ENCODE assay signal across 8 cellular contexts in genomic region chr16:276360-277077, GRCh38. TPM values are rescaled to one million over a fixed set of nuclear protein-coding genes. Genes with fewer than 3 reads are reported as not detected.
DNase-seq lines count a peak whose midpoint lies in the region; ATAC-seq and TF ChIP-seq lines count a peak whose summit lies in the region.
"Had no signal": no experiment of that assay in that cellular context is flagged by ENCODE, and none has a peak within 500 bp of the region (broad histone marks: within the 10 kb centered on the region; RNA-seq: fewer than 3 reads in every experiment).

No MANE protein-coding gene starts in this region.

- BruUV-seq in Calu3 (replicated peaks; lab: Mats Ljungman, UMichigan): no TSS peak

- H3K4me3 Mint-ChIP-seq in Calu3 (ENCODE audit: low read depth, unreplicated experiment) (peak overlapping the region; percentile 50), brain (peak overlapping the region; percentile 64 to 79 (median 74)), natural killer cell (peak overlapping the region; percentile 67)

- H3K4me1 Mint-ChIP-seq in Calu3 (ENCODE audit: low read depth, unreplicated experiment) (peaks cover 9% of the 10 kb centered on the region), brain (peaks cover 5% of the 10 kb centered on the region), natural killer cell (peaks cover 6 to 15% of the 10 kb centered on the region in 2 donors)

- H3K27me3 ChIP-seq in adrenal gland: peaks cover 19% of the 10 kb centered on the region

- 66 to 85% (median 83%) methylated on average over 14 to 22 of the region's 22 CpGs for WGBS in adrenal gland, 4 donors

- peaks cover 41% of the 10 kb centered on the region for H3K27me3 Mint-ChIP-seq in Calu3 (ENCODE audit: unreplicated experiment)
- peaks cover 52% of the 10 kb centered on the region for H3K27me3 Mint-ChIP-seq in brain
- peaks cover 0 to 19% of the 10 kb centered on the region in 2 donors for H3K27me3 Mint-ChIP-seq in natural killer cell (ENCODE audit: low read depth in 2 of 2)

- peak overlapping the region in 1 of 5 donors; percentile 17 for H3K27ac ChIP-seq in adrenal gland
- H3K27ac ChIP-seq: colonic mucosa had no signal

- CTCF ChIA-PET in Calu3 (lab: Charles Lee): interaction anchor here (0.6 kb wide), 1 partner anchor 10 kb away, joined by 3 read pairs; no protein-coding TSS in a partner anchor

- no peak overlapping the region for H3K4me3 ChIP-seq in adrenal gland
- H3K4me3 ChIP-seq: colonic mucosa had no signal

- DNase-seq in Calu3 (no peak), natural killer cell (no peak), NCI-H2227 (lab: John Stamatoyannopoulos, UW; ENCODE audit: unreplicated experiment) (no peak), adrenal gland (no peak), iPS-NIHi7 (ENCODE audit: extremely low spot score) (no peak)
- DNase-seq: colonic mucosa, NCI-H446 had no signal

- H3K9me3 ChIP-seq in adrenal gland (replicated peaks in 1 of 3): no peaks in the 10 kb centered on the region
- H3K9me3 ChIP-seq: colonic mucosa had no signal

- H3K36me3 Mint-ChIP-seq in Calu3 (ENCODE audit: insufficient read depth, unreplicated experiment): peaks cover 4% of the 10 kb centered on the region
- H3K36me3 Mint-ChIP-seq in brain: no peaks in the 10 kb centered on the region
- H3K36me3 Mint-ChIP-seq in natural killer cell: no peaks in the 10 kb centered on the region

- TF ChIP-seq POLR2A in adrenal gland (IDR thresholded peaks at IDR 0.05): no peak

- peaks cover 0 to 10% of the 10 kb centered on the region in 2 donors for H3K4me1 ChIP-seq in adrenal gland (replicated peaks in 1 of 2)
- H3K4me1 ChIP-seq: colonic mucosa had no signal

- H3K36me3 ChIP-seq in adrenal gland (replicated peaks in 1 of 2): no peaks in the 10 kb centered on the region
- H3K36me3 ChIP-seq: colonic mucosa had no signal

- intact Hi-C loops in Calu3 (cut with micrococcal nuclease; ENCODE audit: unreplicated experiment) (no loop called here), natural killer cell (cut with micrococcal nuclease) (no loop called here), adrenal gland (cut with DNase I) (no loop called here)

- no peak for ATAC-seq in natural killer cell

- H3K27ac Mint-ChIP-seq in Calu3 (ENCODE audit: unreplicated experiment) (no peak overlapping the region), brain (peak overlapping the region in 3 of 5 experiments; percentile 51 to 75 (median 74)), natural killer cell (no peak overlapping the region)

- H3K9me3 Mint-ChIP-seq in Calu3 (ENCODE audit: low read depth, unreplicated experiment) (no peaks in the 10 kb centered on the region), brain (peaks cover 0 to 3% (median 0%) of the 10 kb centered on the region in 5 experiments), natural killer cell (no peaks in the 10 kb centered on the region)

- TF ChIP-seq CTCF in Calu3 (IDR thresholded peaks at IDR 0.05; ENCODE audit: unreplicated experiment): no peak
- TF ChIP-seq CTCF in brain (conservative IDR thresholded peaks at IDR 0.05): no peak
- TF ChIP-seq CTCF in natural killer cell (IDR thresholded peaks at IDR 0.05): no peak
- no peak for TF ChIP-seq CTCF in adrenal gland (IDR thresholded peaks at IDR 0.05)

RNA-seq across cellular contexts. Expression of gene RGS11, which starts 0.8 kb away (rescaled TPM):
- 0.85 and 1.7 TPM in 2 replicates for total RNA-seq in Calu3 (2022)
- 8.3 TPM for polyA plus RNA-seq in brain (ENCODE audit: insufficient read depth, low read depth, low replicate concordance)
- total RNA-seq in natural killer cell: under 1 TPM in 1 of 3 donors, not detected in 2; 0.25 TPM
- total RNA-seq in adrenal gland: 10 to 100 TPM in 1 of 8 donors, 1 to 10 TPM in 7; 2.1 to 51.1 (median 6.1) TPM
- 10 to 100 TPM in 2 of 3 donors, 1 to 10 TPM in 1; 1.4 to 98.6 (median 34.9) TPM for polyA plus RNA-seq in adrenal gland

RNA-seq across cellular contexts. Expression of gene ARHGDIG, which starts 3.9 kb away (rescaled TPM):
- total RNA-seq in Calu3 (2022): 0.29 TPM in 1 of 2 replicates, not detected in the other
- polyA plus RNA-seq in brain (ENCODE audit: insufficient read depth, low read depth, low replicate concordance): 83.1 TPM
- 1 to 10 TPM in 1 of 3 donors, under 1 TPM in 1, not detected in 1; 0.49 to 1.4 TPM for total RNA-seq in natural killer cell
- total RNA-seq in adrenal gland: 1 to 10 TPM in 1 of 8 donors, under 1 TPM in 4, not detected in 3; 0.23 to 1.6 (median 0.41) TPM
- 1 to 10 TPM in 2 of 3 donors, under 1 TPM in 1; 0.40 to 3.5 (median 1.3) TPM for polyA plus RNA-seq in adrenal gland

RNA-seq across cellular contexts. Expression of gene PDIA2, which starts 6.4 kb away (rescaled TPM):
- total RNA-seq in Calu3 (2022) (0.71 TPM in 1 of 2 replicates, not detected in the other), natural killer cell (not detected), adrenal gland (under 1 TPM in 5 of 8 donors, not detected in 3; 0.28 to 0.95 (median 0.39) TPM)
- polyA plus RNA-seq in brain (ENCODE audit: insufficient read depth, low read depth, low replicate concordance) (8.3 TPM), adrenal gland (1 to 10 TPM in 2 of 3 donors, not detected in 1; 2.6 to 9.7 TPM)

RNA-seq across cellular contexts. Expression of gene FAM234A, which starts 41.9 kb away (rescaled TPM):
- total RNA-seq in Calu3 (2022) (118 and 130 TPM in 2 replicates), natural killer cell (10 to 100 TPM; 32.4 to 42.6 (median 40.7) TPM), adrenal gland (100 to 1,000 TPM in 4 of 8 donors, 10 to 100 TPM in 4; 70.4 to 207 (median 109) TPM)
- polyA plus RNA-seq in brain (ENCODE audit: insufficient read depth, low read depth, low replicate concordance) (143 TPM), adrenal gland (10 to 100 TPM; 60.2 to 91.5 (median 68.2) TPM)

RNA-seq across cellular contexts. Expression of gene LUC7L, which starts 47.3 kb away (rescaled TPM):
- total RNA-seq in Calu3 (2022): 74.6 and 79.3 TPM in 2 replicates
- polyA plus RNA-seq in brain (ENCODE audit: insufficient read depth, low read depth, low replicate concordance): 43.2 TPM
- total RNA-seq in natural killer cell: 100 to 1,000 TPM; 129 to 168 (median 153) TPM
- total RNA-seq in adrenal gland: 100 to 1,000 TPM in 1 of 8 donors, 10 to 100 TPM in 7; 19.7 to 102 (median 66.0) TPM
- 100 to 1,000 TPM in 2 of 3 donors, 10 to 100 TPM in 1; 29.0 to 700 (median 372) TPM for polyA plus RNA-seq in adrenal gland

Comparison
In these comparisons a context has a peak if more than half of its experiments do, and no peak if none do; other contexts are left out.
1. H3K27ac Mint-ChIP-seq: peak in brain (3 of 5); none in Calu3 (single experiment) and natural killer cell (0 of 2).
2. Peak in every context shown above with its lines, with median percentiles within 50 percentile points of each other: H3K4me3 Mint-ChIP-seq.